Comparison of ENCODE assay signal across 25 cellular contexts in genomic region chr6:40442591-40442990, GRCh38.
"Had no signal": no experiment of that assay in that cellular context is flagged by ENCODE, and none has a peak within 500 bp of the region (broad histone marks: within the 10 kb centered on the region; RNA-seq: fewer than 3 reads in every experiment).

No MANE protein-coding gene starts in this region.

- ATAC-seq: effector memory CD8-positive, alpha-beta T cell; heart right ventricle; left cardiac atrium; left lung; mucosa of descending colon; natural killer cell treated with Interleukin-12 subunit alpha and Interleukin-12 subunit beta and Interleukin-15 and Interleukin-18, amount 100 ng/mL, for 72 hours; pancreas; right lobe of liver; upper lobe of right lung had no signal

- H3K36me3 ChIP-seq: esophagus squamous epithelium, heart right ventricle, left lung, neutrophil, pancreas, right lobe of liver, suprapubic skin, transverse colon, upper lobe of right lung, vagina had no signal

- H3K4me3 ChIP-seq: esophagus squamous epithelium, heart right ventricle, left lung, mucosa of descending colon, pancreas, right lobe of liver, suprapubic skin, transverse colon, upper lobe of right lung, vagina had no signal

- H3K27me3 ChIP-seq: esophagus squamous epithelium, left lung, pancreas, right lobe of liver, suprapubic skin, transverse colon, upper lobe of right lung, vagina had no signal

- DNase-seq: effector memory CD8-positive, alpha-beta T cell; erythroblast; esophagus squamous epithelium; foreskin melanocyte; glutamatergic neuron; heart right ventricle; hippocampal formation; left cardiac atrium; left lung; mesenchymal stem cell; mucosa of descending colon; naive B cell; pancreas; right lobe of liver; small intestine; stimulated activated CD4-positive, alpha-beta T cell treated with anti-CD3 and anti-CD28 coated beads, Interleukin-15, amount 100 ng/mL, for 24 hours; stimulated activated CD4-positive, alpha-beta T cell treated with anti-CD3 and anti-CD28 coated beads, Interleukin-2, amount 100 ng/mL, for 48 hours; stimulated activated naive CD4-positive, alpha-beta T cell; stimulated activated naive CD8-positive, alpha-beta T cell treated with anti-CD3 and anti-CD28 coated beads, Interleukin-15, amount 100 ng/mL, for 72 hours; transverse colon; upper lobe of right lung had no signal

- H3K9me3 ChIP-seq: esophagus squamous epithelium, heart right ventricle, left lung, mucosa of descending colon, neutrophil, pancreas, right lobe of liver, suprapubic skin, transverse colon, upper lobe of right lung, vagina had no signal

- H3K4me1 ChIP-seq: esophagus squamous epithelium, heart right ventricle, left lung, pancreas, right lobe of liver, suprapubic skin, upper lobe of right lung, vagina had no signal

- H3K27ac ChIP-seq: esophagus squamous epithelium, heart right ventricle, left lung, neutrophil, pancreas, right lobe of liver, suprapubic skin, transverse colon, upper lobe of right lung, vagina had no signal
